In the genomic region with DNA sequence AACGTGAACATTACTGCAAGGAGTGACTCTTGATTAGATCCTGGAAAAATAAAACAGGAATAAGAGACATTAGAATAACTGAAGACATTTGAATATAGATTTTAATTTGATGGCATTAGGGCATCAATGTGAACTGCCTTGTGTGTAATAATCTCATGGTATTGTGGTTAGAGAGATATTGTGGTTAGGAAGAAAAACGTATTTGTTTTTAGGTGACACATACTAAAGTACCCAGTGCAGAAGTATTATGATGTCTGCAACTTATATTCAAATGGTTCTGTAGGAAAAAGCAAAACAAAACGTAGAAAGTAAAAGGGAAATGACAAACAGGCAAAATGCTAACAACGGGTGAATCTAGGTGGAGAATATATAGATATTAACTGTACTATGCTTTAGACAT, we compare ENCODE assay signal across 21 cellular contexts.
"Had no signal": no experiment of that assay in that cellular context is flagged by ENCODE, and none has a peak within 500 bp of the region (broad histone marks: within the 10 kb centered on the region; RNA-seq: fewer than 3 reads in every experiment).

No MANE protein-coding gene starts in this region.

- H3K9ac ChIP-seq: neural progenitor cell, parathyroid adenoma had no signal

- H3K27ac ChIP-seq: esophagus squamous epithelium, left lung, neural progenitor cell, parathyroid adenoma, right lobe of liver, stomach, thyroid gland, vagina had no signal

- ATAC-seq: left cardiac atrium; left lung; naive thymus-derived CD4-positive, alpha-beta T cell; right lobe of liver; stimulated activated effector memory CD8-positive, alpha-beta T cell treated with anti-CD3 and anti-CD28 coated beads, Interleukin-12 subunit alpha, Interleukin-12 subunit beta, amount 100 ng/mL, for 72 hours had no signal

- H3K27me3 ChIP-seq: esophagus squamous epithelium, left lung, neural progenitor cell, right lobe of liver, stomach, thyroid gland, vagina had no signal

- DNase-seq: effector CD8-positive, alpha-beta T cell; erythroblast; esophagus squamous epithelium; head of caudate nucleus; hippocampal formation; left cardiac atrium; left lung; mesendoderm; midbrain; naive thymus-derived CD4-positive, alpha-beta T cell; right lobe of liver; stimulated activated CD4-positive, alpha-beta T cell treated with anti-CD3 and anti-CD28 coated beads, Interleukin-2, amount 100 ng/mL, for 24 hours; stimulated activated CD4-positive, alpha-beta T cell treated with anti-CD3 and anti-CD28 coated beads, Interleukin-4, amount 100 ng/mL, for 24 hours; stimulated activated naive CD4-positive, alpha-beta T cell treated with Interleukin-2 at 50 U/mL for 16 hours; stomach; thyroid gland; trophoblast cell had no signal

- H3K4me1 ChIP-seq: esophagus squamous epithelium, left lung, neural progenitor cell, parathyroid adenoma, right lobe of liver, stomach, thyroid gland, vagina had no signal

- H3K4me2 ChIP-seq: neural progenitor cell had no signal

- H2AFZ ChIP-seq: neural progenitor cell, parathyroid adenoma had no signal

- H3K79me2 ChIP-seq: parathyroid adenoma had no signal

- H3K4me3 ChIP-seq: esophagus squamous epithelium, left lung, neural progenitor cell, right lobe of liver, stomach, thyroid gland, vagina had no signal

- H3K9me3 ChIP-seq: esophagus squamous epithelium, left lung, right lobe of liver, stomach, thyroid gland, vagina had no signal

- H3K36me3 ChIP-seq: esophagus squamous epithelium, left lung, neural progenitor cell, right lobe of liver, stomach, thyroid gland, vagina had no signal
